In the genomic region with DNA sequence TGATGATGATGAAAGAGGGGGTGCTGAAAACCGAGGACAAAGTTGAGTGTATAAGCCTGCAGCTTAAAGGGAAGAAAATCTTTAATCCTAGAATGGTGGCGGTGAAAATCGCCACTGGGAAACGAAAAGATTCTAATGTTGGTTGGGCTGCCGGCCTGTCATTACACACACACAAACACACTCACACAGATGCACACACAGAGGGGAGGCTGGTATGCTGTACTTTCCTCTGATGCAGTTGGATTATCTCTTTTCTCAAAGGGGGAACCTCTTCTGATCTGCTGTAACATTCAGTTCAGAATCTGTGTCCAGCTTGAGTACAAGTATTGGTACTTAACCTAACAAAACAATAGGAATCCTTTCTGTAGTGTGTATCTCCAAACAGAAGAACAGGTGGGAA, we compare ENCODE assay signal across 14 cellular contexts. TPM values are rescaled to one million over a fixed set of nuclear protein-coding genes. Genes with fewer than 3 reads are reported as not detected.
A peak's percentile ranks its signal among the peaks of the same experiment; 100 is the strongest.
DNase-seq lines count a peak whose midpoint lies in the region; ATAC-seq and TF ChIP-seq lines count a peak whose summit lies in the region.
"Had no signal": no experiment of that assay in that cellular context is flagged by ENCODE, and none has a peak within 500 bp of the region (broad histone marks: within the 10 kb centered on the region; RNA-seq: fewer than 3 reads in every experiment).

No MANE protein-coding gene starts in this region.

- BruUV-seq in Calu3 (replicated peaks; lab: Mats Ljungman, UMichigan), result no TSS peak

- peaks cover 72% of the 10 kb centered on the region for H3K36me3 Mint-ChIP-seq in Calu3 (ENCODE audit: insufficient read depth, unreplicated experiment)
- no peaks in the 10 kb centered on the region for H3K36me3 Mint-ChIP-seq in HFFc6 (ENCODE audit: low read depth)
- peaks cover 17% of the 10 kb centered on the region for H3K36me3 Mint-ChIP-seq in nephron (ENCODE audit: low read depth)
- H3K36me3 Mint-ChIP-seq: activated naive CD4-positive, alpha-beta T cell treated with anti-CD3 and anti-CD28 coated beads, Interleukin-2, amount 50 U/mL, for 24 hours had no signal

- no peak for ATAC-seq in HG03442 (IDR thresholded peaks at IDR 0.05; ENCODE audit: unreplicated experiment)

- H3K4me3 Mint-ChIP-seq in Calu3 (ENCODE audit: low read depth, unreplicated experiment) (peak overlapping the region; percentile 15), HFFc6 (no peak overlapping the region), nephron (no peak overlapping the region)
- H3K4me3 Mint-ChIP-seq: activated naive CD4-positive, alpha-beta T cell treated with anti-CD3 and anti-CD28 coated beads, Interleukin-2, amount 50 U/mL, for 24 hours; memory B cell had no signal

- peaks cover 69% of the 10 kb centered on the region for H3K4me1 Mint-ChIP-seq in Calu3 (ENCODE audit: low read depth, unreplicated experiment)
- H3K4me1 Mint-ChIP-seq in HFFc6 (ENCODE audit: low read depth), result peaks cover 26% of the 10 kb centered on the region
- peaks cover 38% of the 10 kb centered on the region for H3K4me1 Mint-ChIP-seq in nephron

- DNase-seq in Calu3, result no peak
- no peak for DNase-seq in HFFc6
- peak; percentile 37 for DNase-seq in amniotic epithelial cell (ENCODE audit: low read depth)
- no peak for DNase-seq in testis
- no peak for DNase-seq in RWPE1 (ENCODE audit: low spot score)
- DNase-seq in OCI-M2 (lab: John Stamatoyannopoulos, UW; ENCODE audit: unreplicated experiment), result no peak
- DNase-seq: hypothalamus, NCI-H1436 treated with DMSO at 0.1 percent for 48 hours, NCI-H82, occipital lobe had no signal

- H3K9me3 Mint-ChIP-seq in Calu3 (ENCODE audit: low read depth, unreplicated experiment), result no peaks in the 10 kb centered on the region
- no peaks in the 10 kb centered on the region for H3K9me3 Mint-ChIP-seq in HFFc6
- H3K9me3 Mint-ChIP-seq in nephron, result peaks cover 13% of the 10 kb centered on the region
- H3K9me3 Mint-ChIP-seq: activated naive CD4-positive, alpha-beta T cell treated with anti-CD3 and anti-CD28 coated beads, Interleukin-2, amount 50 U/mL, for 24 hours had no signal

- H3K4me3 ChIP-seq in testis, result no peak overlapping the region

- no peaks in the 10 kb centered on the region for H3K9me3 ChIP-seq in testis

- no peak for TF ChIP-seq CTCF in Calu3 (IDR thresholded peaks at IDR 0.05; ENCODE audit: unreplicated experiment)
- no peak for TF ChIP-seq CTCF in HFFc6 (IDR thresholded peaks at IDR 0.05)
- TF ChIP-seq CTCF in nephron (IDR thresholded peaks at IDR 0.05; ENCODE audit: unreplicated experiment in 3 of 3), result no peak
- TF ChIP-seq CTCF in testis (IDR thresholded peaks at IDR 0.05), result no peak
- no peak for TF ChIP-seq CTCF in RWPE1 (conservative IDR thresholded peaks at IDR 0.05; ENCODE audit: low read depth)

- POLR2A ChIA-PET in RWPE1 (lab: Yijun Ruan, JAX; ENCODE audit: low non-redundant PET), result no interaction called here

- H3K27me3 ChIP-seq in testis, result no peaks in the 10 kb centered on the region

- no peak for TF ChIP-seq POLR2A in testis (IDR thresholded peaks at IDR 0.05)

- H3K27me3 Mint-ChIP-seq in Calu3 (ENCODE audit: unreplicated experiment) (no peaks in the 10 kb centered on the region), HFFc6 (ENCODE audit: insufficient read depth) (peaks cover 3% of the 10 kb centered on the region; the same call in 1 of the 2 replicates), nephron (ENCODE audit: low read depth) (no peaks in the 10 kb centered on the region)
- H3K27me3 Mint-ChIP-seq: activated naive CD4-positive, alpha-beta T cell treated with anti-CD3 and anti-CD28 coated beads, Interleukin-2, amount 50 U/mL, for 24 hours; memory B cell had no signal

- intact Hi-C loops in Calu3 (cut with micrococcal nuclease; ENCODE audit: unreplicated experiment), result loop anchor here (5.0 kb wide), 2 partner anchors 39 to 51 kb away; partner anchors contain the start of gene ANXA4
- intact Hi-C loops in testis (cut with DNase I; ENCODE audit: low total_unique reads), result no loop called here

- H3K36me3 ChIP-seq in testis (ENCODE audit: low read depth, missing control alignments), result no peaks in the 10 kb centered on the region

- CTCF ChIA-PET in Calu3 (lab: Charles Lee) (interaction anchor here (0.7 to 1.8 kb wide), 10 partner anchors 9 to 1067 kb away, joined by 3 to 9 read pairs (median 4); no protein-coding TSS in a partner anchor), RWPE1 (lab: Yijun Ruan, JAX) (interaction anchor here (0.6 to 1.1 kb wide), 4 partner anchors 10 to 359 kb away, joined by 3 to 4 read pairs (median 3); no protein-coding TSS in a partner anchor)

- no peak overlapping the region for H3K27ac ChIP-seq in testis
- H3K27ac ChIP-seq in RWPE1, result no peak overlapping the region

- no peaks in the 10 kb centered on the region for H3K4me1 ChIP-seq in testis

- WGBS in testis, 2 donors, result 69% methylated on average over 5 of the region's 5 CpGs

- peak overlapping the region; percentile 86 for H3K27ac Mint-ChIP-seq in Calu3 (ENCODE audit: unreplicated experiment)
- peak overlapping the region; percentile 19; the same call in 1 of the 2 replicates for H3K27ac Mint-ChIP-seq in HFFc6
- H3K27ac Mint-ChIP-seq in nephron, result peak overlapping the region; percentile 79 to 93 (median 89)
- H3K27ac Mint-ChIP-seq: activated naive CD4-positive, alpha-beta T cell treated with anti-CD3 and anti-CD28 coated beads, Interleukin-2, amount 50 U/mL, for 24 hours; memory B cell had no signal

RNA-seq across cellular contexts. Expression of gene ANXA4, which starts 39.0 kb away (rescaled TPM):
- total RNA-seq in Calu3 (2022) (1,439 and 1,638 TPM in 2 replicates), testis (10 to 100 TPM; 27.1 to 30.2 TPM)
- total RNA-seq in HFFc6 (2021; fragmentation: NEBNext Ultra II Directional; extraction: Animal tissue kit (Norgen Biotek cat#: 25700)), result 100 to 1,000 TPM in 1 of 6 experiments, 10 to 100 TPM in 5; 92.8 to 112 (median 96.1) TPM
- 71.2 TPM for polyA plus RNA-seq in testis (ENCODE audit: insufficient read depth, low read depth, low replicate concordance)

RNA-seq across cellular contexts. Expression of gene GMCL1, which starts 48.6 kb away (rescaled TPM):
- 63.8 and 76.4 TPM in 2 replicates for total RNA-seq in Calu3 (2022)
- 10 to 100 TPM in 2 of 6 experiments, 1 to 10 TPM in 4; 6.5 to 11.2 (median 7.7) TPM for total RNA-seq in HFFc6 (2021; fragmentation: NEBNext Ultra II Directional; extraction: Animal tissue kit (Norgen Biotek cat#: 25700))
- total RNA-seq in testis, result 10 to 100 TPM; 19.9 to 27.6 TPM
- polyA plus RNA-seq in testis (ENCODE audit: insufficient read depth, low read depth, low replicate concordance), result 30.5 TPM

Comparison
In these comparisons a context has a peak if more than half of its experiments do, and no peak if none do; other contexts are left out.
1. H3K27ac Mint-ChIP-seq: peak in every context shown above with its lines; median percentile 89 in nephron; 86 in Calu3; 19 in HFFc6.
2. RNA of gene ANXA4, which starts 39.0 kb away (total RNA-seq): 1,439 to 1,638 TPM in Calu3; 92.8 to 112 TPM in HFFc6 and 27.1 to 30.2 TPM in testis; every median in the first group is over 10 times any median in the second.